Comparison of ENCODE assay signal across 2 cellular contexts in genomic region chr15:89108865-89109660, GRCh38.
TF ChIP-seq lines count a peak whose summit lies in the region.

No MANE protein-coding gene starts in this region.

TF ChIP-seq in GM23338, 12 proteins besides CTCF, POLR2A, EP300 and RAD21 (continued from another document):
- no peak for TF ChIP-seq REST (IDR thresholded peaks at IDR 0.05; ENCODE audit: unreplicated experiment)
- TF ChIP-seq JUNB (IDR thresholded peaks at IDR 0.05; ENCODE audit: unreplicated experiment): no peak
- no peak for TF ChIP-seq POLR2AphosphoS5 (IDR thresholded peaks at IDR 0.05; ENCODE audit: low read depth)
- no peak for TF ChIP-seq ZNF462 (CRISPR knock-in tag; IDR thresholded peaks at IDR 0.05)
- TF ChIP-seq NANOG (IDR thresholded peaks at IDR 0.05; ENCODE audit: borderline replicate concordance): no peak
- TF ChIP-seq EZH2phosphoT487 (IDR thresholded peaks at IDR 0.05; ENCODE audit: unreplicated experiment): no peak
- TF ChIP-seq CREB1 (CRISPR knock-in tag; IDR thresholded peaks at IDR 0.05; ENCODE audit: low read depth): no peak
TF ChIP-seq in GM23338: peak in this region for 0.

TF ChIP-seq in liver, 16 proteins besides CTCF, POLR2A, EP300 and RAD21 (continued from another document):
- no peak for TF ChIP-seq ZBTB33 (IDR thresholded peaks at IDR 0.05)
- TF ChIP-seq ATF3 (IDR thresholded peaks at IDR 0.05): no peak
- TF ChIP-seq EGR1 (IDR thresholded peaks at IDR 0.05; ENCODE audit: low read depth in 2 of 2): no peak
- no peak for TF ChIP-seq YY1 (IDR thresholded peaks at IDR 0.05)
- TF ChIP-seq MAX (IDR thresholded peaks at IDR 0.05): no peak
- TF ChIP-seq JUND (IDR thresholded peaks at IDR 0.05): no peak
- TF ChIP-seq HNF4A (conservative IDR thresholded peaks at IDR 0.05): no peak
- no peak for TF ChIP-seq SP1 (IDR thresholded peaks at IDR 0.05)
- TF ChIP-seq TAF1 (conservative IDR thresholded peaks at IDR 0.05): no peak
- no peak for TF ChIP-seq FOXA1 (IDR thresholded peaks at IDR 0.05)
- no peak for TF ChIP-seq HNF4G (IDR thresholded peaks at IDR 0.05)
- TF ChIP-seq FOXA2 (IDR thresholded peaks at IDR 0.05): no peak
